ENCODE assay signal across 7 cellular contexts in the genomic region with DNA sequence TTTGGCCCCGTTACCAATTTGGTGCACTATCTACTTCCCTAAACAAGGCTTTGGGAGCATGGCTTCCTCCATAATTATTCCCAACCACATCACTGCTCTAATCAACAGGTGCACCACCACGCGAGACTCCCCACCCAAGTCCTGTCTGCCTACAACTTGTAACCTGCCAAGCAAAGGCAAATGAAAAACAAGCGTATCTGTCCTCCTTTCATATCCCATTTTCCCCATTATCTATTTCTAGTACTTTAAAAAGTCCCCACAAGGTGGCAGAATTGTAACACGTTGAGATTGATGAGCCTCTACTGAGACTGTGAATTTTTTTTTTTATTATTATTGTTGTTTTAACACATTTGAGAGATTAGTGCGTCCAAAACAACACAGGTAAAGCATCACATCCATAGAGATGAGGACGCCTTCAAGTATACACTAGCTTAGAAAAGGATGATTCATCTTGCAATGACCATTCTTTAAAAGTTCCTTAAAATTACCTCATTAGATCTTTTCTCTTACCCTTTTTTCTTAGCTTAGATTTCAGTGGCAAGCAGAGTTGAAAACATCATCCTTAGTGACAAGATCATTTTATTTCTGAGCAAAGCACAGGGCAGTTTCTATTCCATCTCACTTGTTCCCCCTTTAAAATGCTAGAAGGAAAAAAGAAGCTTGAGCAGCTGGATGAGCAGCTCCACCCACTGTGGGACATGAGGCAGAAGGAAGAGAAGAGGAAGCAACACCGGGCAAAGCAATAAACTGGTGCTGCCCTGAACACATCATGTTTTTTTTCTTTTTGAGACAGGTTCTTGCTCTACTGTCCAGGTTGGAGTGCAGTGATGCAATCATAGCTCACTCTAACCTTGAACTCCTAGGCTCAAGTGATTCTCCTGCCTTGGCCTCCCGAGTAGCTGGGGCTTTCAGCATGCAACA.
DNase-seq lines count a peak whose midpoint lies in the region; ATAC-seq and TF ChIP-seq lines count a peak whose summit lies in the region.

No MANE protein-coding gene starts in this region.

- H3K4me3 Mint-ChIP-seq in central memory CD8-positive, alpha-beta T cell = peak overlapping the region; percentile 3
- no peak overlapping the region for H3K4me3 Mint-ChIP-seq in type B pancreatic cell

- H3K4me1 ChIP-seq in Peyer's patch = no peaks in the 10 kb centered on the region

- H3K27ac Mint-ChIP-seq in central memory CD8-positive, alpha-beta T cell (ENCODE audit: low read depth) = peak overlapping the region; percentile 6
- H3K27ac Mint-ChIP-seq in type B pancreatic cell = peak overlapping the region; percentile 7

- peak; percentile 29 to 71 (median 66) for TF ChIP-seq CTCF in Peyer's patch (IDR thresholded peaks at IDR 0.05)
- TF ChIP-seq CTCF in type B pancreatic cell (conservative IDR thresholded peaks at IDR 0.05) = peak; percentile 79

- ATAC-seq in GM19438 (IDR thresholded peaks at IDR 0.05; ENCODE audit: low read depth, unreplicated experiment) (peak; percentile 56), HG03469 (IDR thresholded peaks at IDR 0.05; ENCODE audit: unreplicated experiment) (peak; percentile 43)
- ATAC-seq in central memory CD8-positive, alpha-beta T cell (replicated peaks; ENCODE audit: extremely low read depth, poor library complexity, severe bottlenecking) = no peak

- H3K36me3 ChIP-seq in Peyer's patch = no peaks in the 10 kb centered on the region

- H3K27me3 Mint-ChIP-seq in central memory CD8-positive, alpha-beta T cell = no peaks in the 10 kb centered on the region
- peaks cover 3% of the 10 kb centered on the region for H3K27me3 Mint-ChIP-seq in type B pancreatic cell

- H3K36me3 Mint-ChIP-seq in central memory CD8-positive, alpha-beta T cell (ENCODE audit: insufficient read depth) = no peaks in the 10 kb centered on the region
- H3K36me3 Mint-ChIP-seq in type B pancreatic cell = no peaks in the 10 kb centered on the region

- DNase-seq in ELF-1 (ENCODE audit: low read depth, low spot score) = peak; percentile 4
- DNase-seq in Peyer's patch = no peak
- no peak for DNase-seq in central memory CD8-positive, alpha-beta T cell (ENCODE audit: low spot score in 2 of 2)
- DNase-seq in left kidney (ENCODE audit: low read depth, low spot score) = peak; percentile 80
- DNase-seq in type B pancreatic cell (ENCODE audit: extremely low spot score, unreplicated experiment) = no peak

- no peaks in the 10 kb centered on the region for H3K27me3 ChIP-seq in Peyer's patch

- no peaks in the 10 kb centered on the region for H3K9me3 Mint-ChIP-seq in central memory CD8-positive, alpha-beta T cell
- no peaks in the 10 kb centered on the region for H3K9me3 Mint-ChIP-seq in type B pancreatic cell

- H3K27ac ChIP-seq in Peyer's patch = no peak overlapping the region

- no peaks in the 10 kb centered on the region for H3K9me3 ChIP-seq in Peyer's patch

- peaks cover 10% of the 10 kb centered on the region for H3K4me1 Mint-ChIP-seq in central memory CD8-positive, alpha-beta T cell
- peaks cover 32% of the 10 kb centered on the region for H3K4me1 Mint-ChIP-seq in type B pancreatic cell (ENCODE audit: unreplicated experiment)

- TF ChIP-seq POLR2A in Peyer's patch (IDR thresholded peaks at IDR 0.05) = no peak

- peak overlapping the region in 1 of 4 donors; percentile 16 for H3K4me3 ChIP-seq in Peyer's patch

Comparison
In these comparisons a context has a peak if more than half of its experiments do, and no peak if none do; other contexts are left out.
1. DNase-seq: peak in ELF-1 (single experiment) and left kidney (single experiment); none in Peyer's patch (0 of 3), central memory CD8-positive, alpha-beta T cell (0 of 2) and type B pancreatic cell (single experiment).